ENCODE assay signal across 18 cellular contexts in genomic region chr4:66055999-66056398, GRCh38.
DNase-seq lines count a peak whose midpoint lies in the region; ATAC-seq, FAIRE-seq and TF ChIP-seq lines count a peak whose summit lies in the region.
"Had no signal": no experiment of that assay in that cellular context is flagged by ENCODE, and none has a peak within 500 bp of the region (broad histone marks: within the 10 kb centered on the region; RNA-seq: fewer than 3 reads in every experiment).

No MANE protein-coding gene starts in this region.

- TF ChIP-seq CTCF in A549 (IDR thresholded peaks at IDR 0.05) (no peak), D721Med (IDR thresholded peaks at IDR 0.05; ENCODE audit: insufficient read depth, missing control alignments) (no peak)

- CTCF ChIA-PET in A549 (lab: Yijun Ruan, JAX): no interaction called here

- FAIRE-seq in A549 (lab: Jason Lieb, UNC) (no peak), D721Med (lab: Jason Lieb, UNC) (peak; percentile 51)
- FAIRE-seq: G401.6, GM12892, H54 had no signal

- H3K9me3 ChIP-seq in A549: no peaks in the 10 kb centered on the region
- H3K9me3 ChIP-seq: BLaER1, HAP-1 had no signal

- no peak for TF ChIP-seq EP300 in A549 (IDR thresholded peaks at IDR 0.05)

- POLR2A ChIA-PET in A549 (lab: Yijun Ruan, JAX): no interaction called here

- no peak for TF ChIP-seq RAD21 in A549 (conservative IDR thresholded peaks at IDR 0.05 in 1 of 2, IDR thresholded peaks at IDR 0.05 in 1 of 2)

- no peak for ATAC-seq in A549
- ATAC-seq in HG02852 (IDR thresholded peaks at IDR 0.05; ENCODE audit: unreplicated experiment): no peak
- no peak for ATAC-seq in HG03442 (IDR thresholded peaks at IDR 0.05; ENCODE audit: unreplicated experiment)

- H3K4me3 ChIP-seq in A549: no peak overlapping the region
- H3K4me3 ChIP-seq: BLaER1, HAP-1 had no signal

- DNase-seq in A549 (ENCODE audit: low read depth in 1 of 2, low spot score in 1 of 2) (no peak), D721Med (ENCODE audit: insufficient read length, low spot score) (no peak), NCI-H69 (lab: John Stamatoyannopoulos, UW) (peak; percentile 4), CD1c-positive myeloid dendritic cell (ENCODE audit: extremely low spot score) (no peak)
- DNase-seq: CD4-positive, alpha-beta T cell; CD8-positive, alpha-beta memory T cell; DMS53; DMS79 treated with DMSO at 0.1 percent for 48 hours; GOT3; HFFc6 had no signal

- no peaks in the 10 kb centered on the region for H3K4me1 ChIP-seq in A549
- H3K4me1 ChIP-seq: BLaER1 had no signal

- no peak overlapping the region for H3K4me2 ChIP-seq in A549
- H3K4me2 ChIP-seq: BLaER1 had no signal

- no peak for TF ChIP-seq POLR2A in A549 (IDR thresholded peaks at IDR 0.05; ENCODE audit: low read length)

- no peak overlapping the region for H3K27ac ChIP-seq in A549
- H3K27ac ChIP-seq: BLaER1, C4-2B had no signal

TF ChIP-seq in A549, 52 proteins besides CTCF, POLR2A, EP300 and RAD21:
- peak; percentile 75 for TF ChIP-seq MAFK (IDR thresholded peaks at IDR 0.05; ENCODE audit: partially characterized antibody)
- no peak for TF ChIP-seq ELK1 (IDR thresholded peaks at IDR 0.05; ENCODE audit: low read depth, low read length)
TF ChIP-seq in A549: peak in this region for 1.
